ENCODE assay signal across 9 cellular contexts in the genomic region with DNA sequence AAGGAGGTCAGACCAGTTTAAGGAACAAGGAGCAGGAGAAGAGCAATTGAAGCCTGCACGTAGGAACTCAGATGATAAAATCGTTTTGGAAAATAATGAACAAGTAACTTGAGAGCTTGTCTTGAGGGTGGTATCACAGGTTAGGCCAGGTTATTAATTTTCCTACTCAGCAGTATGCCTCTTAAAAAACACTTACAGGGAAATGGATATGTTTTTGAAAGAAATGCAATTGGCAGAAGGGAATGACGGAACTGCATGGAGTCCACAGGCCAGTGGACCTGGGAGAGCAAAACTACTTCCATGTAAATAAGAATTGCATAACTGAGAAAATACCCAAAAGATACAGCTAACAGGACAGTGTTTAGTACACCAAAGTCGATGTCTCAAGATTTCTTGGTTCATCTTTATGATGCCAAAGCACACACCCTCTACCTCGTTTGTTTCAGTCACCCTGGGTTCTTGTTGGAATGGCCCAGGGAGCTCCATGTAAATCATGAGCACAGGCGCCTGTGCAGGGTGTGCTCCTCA. TPM values are rescaled to one million over a fixed set of nuclear protein-coding genes. Genes with fewer than 3 reads are reported as not detected.
A peak's percentile ranks its signal among the peaks of the same experiment; 100 is the strongest.
DNase-seq lines count a peak whose midpoint lies in the region; ATAC-seq, FAIRE-seq and TF ChIP-seq lines count a peak whose summit lies in the region.
"Had no signal": no experiment of that assay in that cellular context is flagged by ENCODE, and none has a peak within 500 bp of the region (broad histone marks: within the 10 kb centered on the region; RNA-seq: fewer than 3 reads in every experiment).

No MANE protein-coding gene starts in this region.

- CTCF ChIA-PET in activated CD8-positive, alpha-beta memory T cell treated with anti-CD3 and anti-CD28 coated beads, Interleukin-2, amount 10 ng/mL, durations not matched to agents 7 days and 5 days (lab: Charles Lee) = interaction anchor here (0.8 to 1.6 kb wide), 2 partner anchors 9 to 31 kb away, joined by 3 to 5 read pairs; no protein-coding TSS in a partner anchor
- CTCF ChIA-PET in GM12878 (lab: Yijun Ruan, JAX) = interaction anchor here (0.9 to 1.2 kb wide), 3 partner anchors 24 to 33 kb away, joined by 3 read pairs; no protein-coding TSS in a partner anchor

- SMC1A ChIA-PET in GM12878 (lab: Charles Lee; ENCODE audit: uncharacterized antibody, unreplicated experiment) = interaction anchor here (2.9 kb wide), 1 partner anchor 34 kb away, joined by 8 read pairs; a partner anchor contains a TSS

- intact Hi-C loops in GM12878 (cut with micrococcal nuclease; ENCODE audit: unreplicated experiment) (no loop called here), lower lobe of right lung (cut with DNase I) (no loop called here)

- no peaks in the 10 kb centered on the region for H3K9me3 Mint-ChIP-seq in activated CD8-positive, alpha-beta memory T cell treated with anti-CD3 and anti-CD28 coated beads, Interleukin-2, amount 10 ng/mL, durations not matched to agents 7 days and 5 days (ENCODE audit: low read depth)
- peaks cover 3% of the 10 kb centered on the region for H3K9me3 Mint-ChIP-seq in type B pancreatic cell

- H3K36me3 ChIP-seq in GM12878 (ENCODE audit: control insufficient read depth in 2 of 2, insufficient read depth in 2 of 2, low read length in 1 of 2) (no peaks in the 10 kb centered on the region), lower lobe of right lung (no peaks in the 10 kb centered on the region), SJCRH30 (no peaks in the 10 kb centered on the region), MG63 (peaks cover 49% of the 10 kb centered on the region)

- TF ChIP-seq POLR2A in GM12878 (IDR thresholded peaks at IDR 0.05; ENCODE audit: low read depth, low read length) = no peak

- in situ Hi-C loops in GM12878 (cut with MboI) = no loop called here

- H2AFZ ChIP-seq in GM12878 (ENCODE audit: control insufficient read depth, low read depth, low read length) = no peak overlapping the region

- H3K4me2 ChIP-seq in GM12878 (ENCODE audit: control insufficient read depth, insufficient read depth) = no peak overlapping the region; the same call in 1 of the 2 replicates

- no peak for FAIRE-seq in GM12878 (lab: Jason Lieb, UNC)

- H3K4me1 Mint-ChIP-seq in activated CD8-positive, alpha-beta memory T cell treated with anti-CD3 and anti-CD28 coated beads, Interleukin-2, amount 10 ng/mL, durations not matched to agents 7 days and 5 days = peaks cover 73% of the 10 kb centered on the region
- peaks cover 49% of the 10 kb centered on the region for H3K4me1 Mint-ChIP-seq in type B pancreatic cell (ENCODE audit: unreplicated experiment)

- H3K4me1 ChIP-seq in GM12878 (ENCODE audit: control insufficient read depth, insufficient read depth, low read length) = peaks cover 24% of the 10 kb centered on the region
- H3K4me1 ChIP-seq in lower lobe of right lung = peaks cover 77% of the 10 kb centered on the region
- H3K4me1 ChIP-seq in SJCRH30 = peaks cover 7% of the 10 kb centered on the region

- H3K27me3 Mint-ChIP-seq in activated CD8-positive, alpha-beta memory T cell treated with anti-CD3 and anti-CD28 coated beads, Interleukin-2, amount 10 ng/mL, durations not matched to agents 7 days and 5 days = no peaks in the 10 kb centered on the region
- no peaks in the 10 kb centered on the region for H3K27me3 Mint-ChIP-seq in type B pancreatic cell

- TF ChIP-seq EP300 in GM12878 (IDR thresholded peaks at IDR 0.05; ENCODE audit: borderline replicate concordance in 1 of 2, control insufficient read depth in 1 of 2, low read depth in 2 of 2, low read length in 2 of 2) = no peak

- H3K9me3 ChIP-seq in GM12878 (replicated peaks; ENCODE audit: control insufficient read depth, insufficient read depth, low read length) (no peaks in the 10 kb centered on the region), lower lobe of right lung (no peaks in the 10 kb centered on the region), SJCRH30 (replicated peaks) (no peaks in the 10 kb centered on the region), MG63 (no peaks in the 10 kb centered on the region)

- peaks cover 5% of the 10 kb centered on the region; the same call in 1 of the 2 replicates for H4K20me1 ChIP-seq in GM12878 (ENCODE audit: control insufficient read depth, insufficient read depth)

- ATAC-seq in activated CD8-positive, alpha-beta memory T cell treated with anti-CD3 and anti-CD28 coated beads, Interleukin-2, amount 10 ng/mL, durations not matched to agents 7 days and 5 days = no peak
- ATAC-seq in GM12878 (no peak), lower lobe of right lung (no peak), HG03432 (IDR thresholded peaks at IDR 0.05; ENCODE audit: unreplicated experiment) (no peak)

- TF ChIP-seq RAD21 in GM12878 (IDR thresholded peaks at IDR 0.05; ENCODE audit: insufficient read depth, low read depth, low read length) = no peak

- peaks cover 2% of the 10 kb centered on the region; the same call in 1 of the 2 replicates for H3K79me2 ChIP-seq in GM12878 (ENCODE audit: control insufficient read depth, insufficient read depth, low read length)

- H3K9ac ChIP-seq in GM12878 (ENCODE audit: control insufficient read depth, insufficient read depth, low read length) = no peak overlapping the region

- no peak for DNase-seq in activated CD8-positive, alpha-beta memory T cell treated with anti-CD3 and anti-CD28 coated beads, Interleukin-2, amount 10 ng/mL, durations not matched to agents 7 days and 5 days
- DNase-seq in activated CD8-positive, alpha-beta memory T cell treated with anti-CD3 and anti-CD28 coated beads for 24 hours = no peak
- DNase-seq in GM12878 (ENCODE audit: low read depth, low spot score) (no peak), lower lobe of right lung (no peak), type B pancreatic cell (ENCODE audit: extremely low spot score, unreplicated experiment) (no peak), SJCRH30 (no peak), MG63 (no peak)
- DNase-seq: activated naive CD4-positive, alpha-beta T cell treated with anti-CD3 and anti-CD28 coated beads, Interleukin-2, amount 50 U/mL, for 16 hours had no signal

- H3K27ac ChIP-seq in GM12878 (ENCODE audit: control insufficient read depth, insufficient read depth) (no peak overlapping the region), lower lobe of right lung (peak overlapping the region; percentile 56), SJCRH30 (no peak overlapping the region)

- POLR2A ChIA-PET in GM12878 (lab: Charles Lee) = interaction anchor here (0.7 to 1.9 kb wide), 2 partner anchors 35 to 290 kb away, joined by 3 to 13 read pairs; a partner anchor contains a TSS

- H3K27me3 ChIP-seq in GM12878 (replicated peaks in 1 of 2; ENCODE audit: control insufficient read depth in 2 of 2, insufficient read depth in 2 of 2, low read length in 1 of 2) (no peaks in the 10 kb centered on the region), lower lobe of right lung (ENCODE audit: low read depth) (no peaks in the 10 kb centered on the region), SJCRH30 (no peaks in the 10 kb centered on the region), MG63 (no peaks in the 10 kb centered on the region)

- 84% methylated on average over 6 of the region's 6 CpGs for WGBS in GM12878 (ENCODE audit: insufficient coverage, insufficient replicate concordance, low lambda C conversion rate, missing lambda C conversion rate)

- H3K4me3 ChIP-seq in GM12878 (no peak overlapping the region), lower lobe of right lung (no peak overlapping the region), SJCRH30 (no peak overlapping the region), MG63 (no peak overlapping the region)

- H3K27ac Mint-ChIP-seq in activated CD8-positive, alpha-beta memory T cell treated with anti-CD3 and anti-CD28 coated beads, Interleukin-2, amount 10 ng/mL, durations not matched to agents 7 days and 5 days = peak overlapping the region; percentile 71
- H3K27ac Mint-ChIP-seq in type B pancreatic cell = peak overlapping the region; percentile 98

- H3K4me3 Mint-ChIP-seq in activated CD8-positive, alpha-beta memory T cell treated with anti-CD3 and anti-CD28 coated beads, Interleukin-2, amount 10 ng/mL, durations not matched to agents 7 days and 5 days = no peak overlapping the region
- H3K4me3 Mint-ChIP-seq in type B pancreatic cell = peak overlapping the region; percentile 78

- RAD21 ChIA-PET in GM12878 (lab: Charles Lee; ENCODE audit: unreplicated experiment) = interaction anchor here (0.6 to 1.0 kb wide), 2 partner anchors 30 to 35 kb away, joined by 3 to 4 read pairs; a partner anchor contains a TSS

- BruUV-seq in GM12878 (replicated peaks; lab: Mats Ljungman, UMichigan) = TSS peak; percentile 36

- H3K36me3 Mint-ChIP-seq in activated CD8-positive, alpha-beta memory T cell treated with anti-CD3 and anti-CD28 coated beads, Interleukin-2, amount 10 ng/mL, durations not matched to agents 7 days and 5 days = peaks cover 7% of the 10 kb centered on the region
- H3K36me3 Mint-ChIP-seq in type B pancreatic cell = peaks cover 24% of the 10 kb centered on the region

- TF ChIP-seq CTCF in GM12878 (IDR thresholded peaks at IDR 0.05 in 2 of 3, conservative IDR thresholded peaks at IDR 0.05 in 1 of 3; ENCODE audit: control insufficient read depth in 2 of 3, extremely low read depth in 1 of 3, insufficient read depth in 1 of 3, low read depth in 3 of 3, low read length in 3 of 3) (no peak), lower lobe of right lung (IDR thresholded peaks at IDR 0.05) (no peak), type B pancreatic cell (conservative IDR thresholded peaks at IDR 0.05) (no peak)

RNA-seq across cellular contexts. Expression of a gene that starts 35.2 kb away (rescaled TPM):
- 10 to 100 TPM in 1 of 2 experiments, 1 to 10 TPM in 1; 9.7 to 13.4 TPM for total RNA-seq in activated CD8-positive, alpha-beta memory T cell treated with anti-CD3 and anti-CD28 coated beads, Interleukin-2, amount 10 ng/mL, durations not matched to agents 7 days and 5 days
- 32.9 and 34.6 TPM in 2 replicates for total RNA-seq in GM12878 (2013; cell fraction: nucleolus; rRNA removed)
- total RNA-seq in GM12878 (2014; rRNA removed) (7.0 TPM in 2 replicates), GM12878 (2014; rRNA removed; fragmentation: Illumina TruSeq; extraction: Trizol) (6.3 and 7.7 TPM in 2 replicates), GM12878 (2021) (6.6 and 7.6 TPM in 2 replicates), lower lobe of right lung (58.2 TPM), type B pancreatic cell (ENCODE audit: low replicate concordance) (43.7 and 81.7 TPM in 2 replicates)
- 2.8 TPM for polyA plus RNA-seq in GM12878 (2011; ENCODE audit: low read depth)
- polyA plus RNA-seq in GM12878 (2011; rRNA removed) (6.4 and 7.6 TPM in 2 replicates), GM12878 (2014; fragmentation: Illumina TruSeq; extraction: Trizol) (5.0 and 5.6 TPM in 2 replicates), GM12878 (2014; fragmentation: Nextera tagmentation; extraction: Ambion mirVana) (1 to 10 TPM; 1.6 to 2.1 TPM), GM12878 (2014; rRNA removed) (1.7 and 2.9 TPM in 2 replicates), GM12878 (2016; fragmentation: Nextera tagmentation; extraction: Ambion mirVana) (1 to 10 TPM; 9.6 to 9.7 TPM)
- polyA plus RNA-seq in GM12878 (2011; cell fraction: cytosol; rRNA removed) = 4.7 and 7.0 TPM in 2 replicates
- polyA plus RNA-seq in GM12878 (2011; cell fraction: nucleus; rRNA removed) = 5.3 and 5.7 TPM in 2 replicates
- 5.3 TPM in 2 replicates for polyA plus RNA-seq in GM12878 (2012)
- 19.7 and 30.4 TPM in 2 replicates for polyA minus RNA-seq in GM12878 (2011; rRNA and poly(A)+ RNA removed)
- polyA minus RNA-seq in GM12878 (2011; cell fraction: cytosol; rRNA and poly(A)+ RNA removed) = 6.4 and 10.2 TPM in 2 replicates
- 7.4 and 10.0 TPM in 2 replicates for polyA minus RNA-seq in GM12878 (2011; cell fraction: nucleus; rRNA and poly(A)+ RNA removed)
- 32.9 and 33.4 TPM in 2 replicates for total RNA-seq in SJCRH30 (2014; rRNA removed; shearing (Covaris generic))
- total RNA-seq in MG63 (2014; rRNA removed; shearing (Covaris generic); ENCODE audit: low replicate concordance) = 28.6 and 37.7 TPM in 2 replicates
